Comparison of ENCODE assay signal across 1 cellular context in the genomic region with DNA sequence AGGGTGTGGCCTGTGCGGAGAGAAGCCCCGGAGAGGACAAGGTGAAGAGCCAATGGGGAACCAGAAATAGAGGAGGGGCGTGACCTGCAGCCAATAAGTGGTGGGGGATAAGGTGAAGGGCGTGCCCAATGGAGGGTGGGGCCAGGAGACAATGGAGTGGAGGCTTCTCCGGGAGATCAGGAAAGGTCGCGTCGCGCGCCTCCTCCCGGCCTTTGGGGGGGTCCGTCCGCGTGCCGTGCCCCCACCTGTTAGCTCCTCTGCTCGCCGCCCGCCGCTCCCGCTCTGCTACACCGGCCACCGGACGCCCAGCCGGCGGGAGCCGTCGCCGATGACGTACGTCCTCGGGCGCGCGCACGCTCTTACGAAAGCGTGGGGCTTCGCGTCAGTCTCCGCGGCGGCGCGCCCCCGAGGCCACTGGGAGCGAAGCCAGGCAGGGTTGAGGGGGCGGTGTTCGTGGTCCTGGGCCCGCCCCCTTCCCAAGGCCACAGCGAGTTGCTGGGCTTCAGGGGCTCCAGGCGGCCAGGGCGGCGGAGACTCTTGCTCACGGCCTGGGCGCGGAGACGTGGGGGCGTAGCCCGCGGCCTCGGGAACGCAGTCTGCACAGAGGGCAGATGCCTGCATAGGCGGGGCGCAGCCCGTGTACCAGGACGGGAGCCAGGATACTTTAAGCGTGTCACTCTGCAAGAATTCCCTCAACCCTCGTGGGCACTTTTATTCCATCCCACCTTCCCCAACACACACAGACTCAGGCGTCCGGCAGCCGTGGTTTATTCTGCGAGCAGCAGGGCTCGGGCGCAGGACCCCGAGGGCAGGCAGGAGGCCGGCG.
TF ChIP-seq lines count a peak whose summit lies in the region.

A gene (minus strand): TSS at position 337 of the 826 bp plus-strand sequence. CDS start 3,353 bp downstream, outside the sequence.

TF ChIP-seq in HepG2, 621 proteins besides CTCF, POLR2A, EP300 and RAD21 (continued from another document and continues in another):
- TF ChIP-seq, protein P1, sequence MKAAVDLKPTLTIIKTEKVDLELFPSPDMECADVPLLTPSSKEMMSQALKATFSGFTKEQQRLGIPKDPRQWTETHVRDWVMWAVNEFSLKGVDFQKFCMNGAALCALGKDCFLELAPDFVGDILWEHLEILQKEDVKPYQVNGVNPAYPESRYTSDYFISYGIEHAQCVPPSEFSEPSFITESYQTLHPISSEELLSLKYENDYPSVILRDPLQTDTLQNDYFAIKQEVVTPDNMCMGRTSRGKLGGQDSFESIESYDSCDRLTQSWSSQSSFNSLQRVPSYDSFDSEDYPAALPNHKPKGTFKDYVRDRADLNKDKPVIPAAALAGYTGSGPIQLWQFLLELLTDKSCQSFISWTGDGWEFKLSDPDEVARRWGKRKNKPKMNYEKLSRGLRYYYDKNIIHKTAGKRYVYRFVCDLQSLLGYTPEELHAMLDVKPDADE (CRISPR knock-in tag; IDR thresholded peaks at IDR 0.05), result no peak
- TF ChIP-seq ETV5 (CRISPR knock-in tag; IDR thresholded peaks at IDR 0.05; ENCODE audit: borderline replicate concordance), result peak; percentile 40; the same call in 1 of the 2 replicates
- TF ChIP-seq HHEX (CRISPR knock-in tag; IDR thresholded peaks at IDR 0.05), result no peak
- no peak for TF ChIP-seq ZC3H4 (CRISPR knock-in tag; IDR thresholded peaks at IDR 0.05; ENCODE audit: borderline replicate concordance)
- peak; percentile 21; the same call in 1 of the 2 replicates for TF ChIP-seq ZNF292 (CRISPR knock-in tag; IDR thresholded peaks at IDR 0.05; ENCODE audit: borderline replicate concordance, low read depth)
- TF ChIP-seq, protein P2, sequence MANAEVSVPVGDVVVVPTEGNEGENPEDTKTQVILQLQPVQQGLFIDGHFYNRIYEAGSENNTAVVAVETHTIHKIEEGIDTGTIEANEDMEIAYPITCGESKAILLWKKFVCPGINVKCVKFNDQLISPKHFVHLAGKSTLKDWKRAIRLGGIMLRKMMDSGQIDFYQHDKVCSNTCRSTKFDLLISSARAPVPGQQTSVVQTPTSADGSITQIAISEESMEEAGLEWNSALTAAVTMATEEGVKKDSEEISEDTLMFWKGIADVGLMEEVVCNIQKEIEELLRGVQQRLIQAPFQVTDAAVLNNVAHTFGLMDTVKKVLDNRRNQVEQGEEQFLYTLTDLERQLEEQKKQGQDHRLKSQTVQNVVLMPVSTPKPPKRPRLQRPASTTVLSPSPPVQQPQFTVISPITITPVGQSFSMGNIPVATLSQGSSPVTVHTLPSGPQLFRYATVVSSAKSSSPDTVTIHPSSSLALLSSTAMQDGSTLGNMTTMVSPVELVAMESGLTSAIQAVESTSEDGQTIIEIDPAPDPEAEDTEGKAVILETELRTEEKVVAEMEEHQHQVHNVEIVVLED (CRISPR knock-in tag; IDR thresholded peaks at IDR 0.05; ENCODE audit: borderline replicate concordance), result peak; percentile 99
- peak; percentile 54; the same call in 1 of the 2 replicates for TF ChIP-seq ZNF598 (CRISPR knock-in tag; IDR thresholded peaks at IDR 0.05; ENCODE audit: borderline replicate concordance)
- TF ChIP-seq CAMTA2 (CRISPR knock-in tag; IDR thresholded peaks at IDR 0.05; ENCODE audit: borderline replicate concordance), result no peak
- TF ChIP-seq, protein P3, sequence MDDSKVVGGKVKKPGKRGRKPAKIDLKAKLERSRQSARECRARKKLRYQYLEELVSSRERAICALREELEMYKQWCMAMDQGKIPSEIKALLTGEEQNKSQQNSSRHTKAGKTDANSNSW (CRISPR knock-in tag; IDR thresholded peaks at IDR 0.05; ENCODE audit: borderline replicate concordance), result peak; percentile 93; the same call in 1 of the 2 replicates
- TF ChIP-seq, protein P4, sequence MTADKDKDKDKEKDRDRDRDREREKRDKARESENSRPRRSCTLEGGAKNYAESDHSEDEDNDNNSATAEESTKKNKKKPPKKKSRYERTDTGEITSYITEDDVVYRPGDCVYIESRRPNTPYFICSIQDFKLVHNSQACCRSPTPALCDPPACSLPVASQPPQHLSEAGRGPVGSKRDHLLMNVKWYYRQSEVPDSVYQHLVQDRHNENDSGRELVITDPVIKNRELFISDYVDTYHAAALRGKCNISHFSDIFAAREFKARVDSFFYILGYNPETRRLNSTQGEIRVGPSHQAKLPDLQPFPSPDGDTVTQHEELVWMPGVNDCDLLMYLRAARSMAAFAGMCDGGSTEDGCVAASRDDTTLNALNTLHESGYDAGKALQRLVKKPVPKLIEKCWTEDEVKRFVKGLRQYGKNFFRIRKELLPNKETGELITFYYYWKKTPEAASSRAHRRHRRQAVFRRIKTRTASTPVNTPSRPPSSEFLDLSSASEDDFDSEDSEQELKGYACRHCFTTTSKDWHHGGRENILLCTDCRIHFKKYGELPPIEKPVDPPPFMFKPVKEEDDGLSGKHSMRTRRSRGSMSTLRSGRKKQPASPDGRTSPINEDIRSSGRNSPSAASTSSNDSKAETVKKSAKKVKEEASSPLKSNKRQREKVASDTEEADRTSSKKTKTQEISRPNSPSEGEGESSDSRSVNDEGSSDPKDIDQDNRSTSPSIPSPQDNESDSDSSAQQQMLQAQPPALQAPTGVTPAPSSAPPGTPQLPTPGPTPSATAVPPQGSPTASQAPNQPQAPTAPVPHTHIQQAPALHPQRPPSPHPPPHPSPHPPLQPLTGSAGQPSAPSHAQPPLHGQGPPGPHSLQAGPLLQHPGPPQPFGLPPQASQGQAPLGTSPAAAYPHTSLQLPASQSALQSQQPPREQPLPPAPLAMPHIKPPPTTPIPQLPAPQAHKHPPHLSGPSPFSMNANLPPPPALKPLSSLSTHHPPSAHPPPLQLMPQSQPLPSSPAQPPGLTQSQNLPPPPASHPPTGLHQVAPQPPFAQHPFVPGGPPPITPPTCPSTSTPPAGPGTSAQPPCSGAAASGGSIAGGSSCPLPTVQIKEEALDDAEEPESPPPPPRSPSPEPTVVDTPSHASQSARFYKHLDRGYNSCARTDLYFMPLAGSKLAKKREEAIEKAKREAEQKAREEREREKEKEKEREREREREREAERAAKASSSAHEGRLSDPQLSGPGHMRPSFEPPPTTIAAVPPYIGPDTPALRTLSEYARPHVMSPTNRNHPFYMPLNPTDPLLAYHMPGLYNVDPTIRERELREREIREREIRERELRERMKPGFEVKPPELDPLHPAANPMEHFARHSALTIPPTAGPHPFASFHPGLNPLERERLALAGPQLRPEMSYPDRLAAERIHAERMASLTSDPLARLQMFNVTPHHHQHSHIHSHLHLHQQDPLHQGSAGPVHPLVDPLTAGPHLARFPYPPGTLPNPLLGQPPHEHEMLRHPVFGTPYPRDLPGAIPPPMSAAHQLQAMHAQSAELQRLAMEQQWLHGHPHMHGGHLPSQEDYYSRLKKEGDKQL (CRISPR knock-in tag; IDR thresholded peaks at IDR 0.05; ENCODE audit: low read depth), result peak; percentile 34; the same call in 1 of the 2 replicates
- TF ChIP-seq ZNF350 (CRISPR knock-in tag; IDR thresholded peaks at IDR 0.05; ENCODE audit: borderline replicate concordance, low read depth), result peak; percentile 88; the same call in 1 of the 2 replicates
- TF ChIP-seq, protein P5, sequence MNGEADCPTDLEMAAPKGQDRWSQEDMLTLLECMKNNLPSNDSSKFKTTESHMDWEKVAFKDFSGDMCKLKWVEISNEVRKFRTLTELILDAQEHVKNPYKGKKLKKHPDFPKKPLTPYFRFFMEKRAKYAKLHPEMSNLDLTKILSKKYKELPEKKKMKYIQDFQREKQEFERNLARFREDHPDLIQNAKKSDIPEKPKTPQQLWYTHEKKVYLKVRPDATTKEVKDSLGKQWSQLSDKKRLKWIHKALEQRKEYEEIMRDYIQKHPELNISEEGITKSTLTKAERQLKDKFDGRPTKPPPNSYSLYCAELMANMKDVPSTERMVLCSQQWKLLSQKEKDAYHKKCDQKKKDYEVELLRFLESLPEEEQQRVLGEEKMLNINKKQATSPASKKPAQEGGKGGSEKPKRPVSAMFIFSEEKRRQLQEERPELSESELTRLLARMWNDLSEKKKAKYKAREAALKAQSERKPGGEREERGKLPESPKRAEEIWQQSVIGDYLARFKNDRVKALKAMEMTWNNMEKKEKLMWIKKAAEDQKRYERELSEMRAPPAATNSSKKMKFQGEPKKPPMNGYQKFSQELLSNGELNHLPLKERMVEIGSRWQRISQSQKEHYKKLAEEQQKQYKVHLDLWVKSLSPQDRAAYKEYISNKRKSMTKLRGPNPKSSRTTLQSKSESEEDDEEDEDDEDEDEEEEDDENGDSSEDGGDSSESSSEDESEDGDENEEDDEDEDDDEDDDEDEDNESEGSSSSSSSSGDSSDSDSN (CRISPR knock-in tag; IDR thresholded peaks at IDR 0.05), result peak; percentile 85
- TF ChIP-seq, protein P6, sequence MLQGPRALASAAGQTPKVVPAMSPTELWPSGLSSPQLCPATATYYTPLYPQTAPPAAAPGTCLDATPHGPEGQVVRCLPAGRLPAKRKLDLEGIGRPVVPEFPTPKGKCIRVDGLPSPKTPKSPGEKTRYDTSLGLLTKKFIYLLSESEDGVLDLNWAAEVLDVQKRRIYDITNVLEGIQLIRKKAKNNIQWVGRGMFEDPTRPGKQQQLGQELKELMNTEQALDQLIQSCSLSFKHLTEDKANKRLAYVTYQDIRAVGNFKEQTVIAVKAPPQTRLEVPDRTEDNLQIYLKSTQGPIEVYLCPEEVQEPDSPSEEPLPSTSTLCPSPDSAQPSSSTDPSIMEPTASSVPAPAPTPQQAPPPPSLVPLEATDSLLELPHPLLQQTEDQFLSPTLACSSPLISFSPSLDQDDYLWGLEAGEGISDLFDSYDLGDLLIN (CRISPR knock-in tag; IDR thresholded peaks at IDR 0.05; ENCODE audit: borderline replicate concordance), result 0 out of 2 replicates have a peak, but pooled peaks have one; percentile 74
- peak; percentile 99 for TF ChIP-seq HOXA3 (CRISPR knock-in tag; IDR thresholded peaks at IDR 0.05)
- TF ChIP-seq SMARCE1 (IDR thresholded peaks at IDR 0.05; ENCODE audit: borderline replicate concordance), result no peak
- TF ChIP-seq, protein P7, sequence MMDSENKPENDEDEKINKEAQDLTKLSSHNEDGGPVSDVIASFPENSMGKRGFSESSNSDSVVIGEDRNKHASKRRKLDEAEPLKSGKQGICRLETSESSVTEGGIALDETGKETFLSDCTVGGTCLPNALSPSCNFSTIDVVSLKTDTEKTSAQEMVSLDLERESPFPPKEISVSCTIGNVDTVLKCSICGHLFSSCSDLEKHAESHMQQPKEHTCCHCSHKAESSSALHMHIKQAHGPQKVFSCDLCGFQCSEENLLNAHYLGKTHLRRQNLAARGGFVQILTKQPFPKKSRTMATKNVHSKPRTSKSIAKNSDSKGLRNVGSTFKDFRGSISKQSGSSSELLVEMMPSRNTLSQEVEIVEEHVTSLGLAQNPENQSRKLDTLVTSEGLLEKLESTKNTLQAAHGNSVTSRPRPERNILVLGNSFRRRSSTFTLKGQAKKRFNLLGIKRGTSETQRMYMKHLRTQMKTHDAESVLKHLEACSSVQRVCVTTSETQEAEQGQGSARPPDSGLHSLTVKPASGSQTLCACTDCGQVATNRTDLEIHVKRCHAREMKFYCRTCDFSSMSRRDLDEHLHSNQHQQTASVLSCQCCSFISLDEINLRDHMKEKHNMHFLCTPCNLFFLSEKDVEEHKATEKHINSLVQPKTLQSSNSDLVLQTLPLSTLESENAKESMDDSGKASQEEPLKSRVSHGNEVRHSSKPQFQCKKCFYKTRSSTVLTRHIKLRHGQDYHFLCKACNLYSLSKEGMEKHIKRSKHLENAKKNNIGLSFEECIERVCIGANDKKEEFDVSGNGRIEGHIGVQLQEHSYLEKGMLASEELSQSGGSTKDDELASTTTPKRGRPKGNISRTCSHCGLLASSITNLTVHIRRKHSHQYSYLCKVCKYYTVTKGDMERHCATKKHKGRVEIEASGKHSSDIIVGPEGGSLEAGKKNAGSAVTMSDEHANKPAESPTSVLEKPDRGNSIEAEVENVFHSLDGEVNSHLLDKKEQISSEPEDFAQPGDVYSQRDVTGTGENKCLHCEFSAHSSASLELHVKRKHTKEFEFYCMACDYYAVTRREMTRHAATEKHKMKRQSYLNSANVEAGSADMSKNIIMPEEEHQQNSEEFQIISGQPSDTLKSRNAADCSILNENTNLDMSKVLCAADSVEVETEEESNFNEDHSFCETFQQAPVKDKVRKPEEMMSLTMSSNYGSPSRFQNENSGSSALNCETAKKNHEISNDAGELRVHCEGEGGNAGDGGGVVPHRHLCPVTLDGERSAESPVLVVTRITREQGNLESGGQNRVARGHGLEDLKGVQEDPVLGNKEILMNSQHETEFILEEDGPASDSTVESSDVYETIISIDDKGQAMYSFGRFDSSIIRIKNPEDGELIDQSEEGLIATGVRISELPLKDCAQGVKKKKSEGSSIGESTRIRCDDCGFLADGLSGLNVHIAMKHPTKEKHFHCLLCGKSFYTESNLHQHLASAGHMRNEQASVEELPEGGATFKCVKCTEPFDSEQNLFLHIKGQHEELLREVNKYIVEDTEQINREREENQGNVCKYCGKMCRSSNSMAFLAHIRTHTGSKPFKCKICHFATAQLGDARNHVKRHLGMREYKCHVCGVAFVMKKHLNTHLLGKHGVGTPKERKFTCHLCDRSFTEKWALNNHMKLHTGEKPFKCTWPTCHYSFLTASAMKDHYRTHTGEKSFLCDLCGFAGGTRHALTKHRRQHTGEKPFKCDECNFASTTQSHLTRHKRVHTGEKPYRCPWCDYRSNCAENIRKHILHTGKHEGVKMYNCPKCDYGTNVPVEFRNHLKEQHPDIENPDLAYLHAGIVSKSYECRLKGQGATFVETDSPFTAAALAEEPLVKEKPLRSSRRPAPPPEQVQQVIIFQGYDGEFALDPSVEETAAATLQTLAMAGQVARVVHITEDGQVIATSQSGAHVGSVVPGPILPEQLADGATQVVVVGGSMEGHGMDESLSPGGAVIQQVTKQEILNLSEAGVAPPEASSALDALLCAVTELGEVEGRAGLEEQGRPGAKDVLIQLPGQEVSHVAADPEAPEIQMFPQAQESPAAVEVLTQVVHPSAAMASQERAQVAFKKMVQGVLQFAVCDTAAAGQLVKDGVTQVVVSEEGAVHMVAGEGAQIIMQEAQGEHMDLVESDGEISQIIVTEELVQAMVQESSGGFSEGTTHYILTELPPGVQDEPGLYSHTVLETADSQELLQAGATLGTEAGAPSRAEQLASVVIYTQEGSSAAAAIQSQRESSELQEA (CRISPR knock-in tag; IDR thresholded peaks at IDR 0.05; ENCODE audit: not compliant biosample characterization), result peak; percentile 92
- peak; percentile 47; the same call in 1 of the 2 replicates for TF ChIP-seq TOPORS (CRISPR knock-in tag; IDR thresholded peaks at IDR 0.05)
- TF ChIP-seq, protein P8, sequence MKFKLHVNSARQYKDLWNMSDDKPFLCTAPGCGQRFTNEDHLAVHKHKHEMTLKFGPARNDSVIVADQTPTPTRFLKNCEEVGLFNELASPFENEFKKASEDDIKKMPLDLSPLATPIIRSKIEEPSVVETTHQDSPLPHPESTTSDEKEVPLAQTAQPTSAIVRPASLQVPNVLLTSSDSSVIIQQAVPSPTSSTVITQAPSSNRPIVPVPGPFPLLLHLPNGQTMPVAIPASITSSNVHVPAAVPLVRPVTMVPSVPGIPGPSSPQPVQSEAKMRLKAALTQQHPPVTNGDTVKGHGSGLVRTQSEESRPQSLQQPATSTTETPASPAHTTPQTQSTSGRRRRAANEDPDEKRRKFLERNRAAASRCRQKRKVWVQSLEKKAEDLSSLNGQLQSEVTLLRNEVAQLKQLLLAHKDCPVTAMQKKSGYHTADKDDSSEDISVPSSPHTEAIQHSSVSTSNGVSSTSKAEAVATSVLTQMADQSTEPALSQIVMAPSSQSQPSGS (CRISPR knock-in tag; IDR thresholded peaks at IDR 0.05), result peak; percentile 76
- TF ChIP-seq RBAK (CRISPR knock-in tag; IDR thresholded peaks at IDR 0.05), result no peak
- no peak for TF ChIP-seq TCF12 (IDR thresholded peaks at IDR 0.05)
- TF ChIP-seq TCF12 (CRISPR knock-in tag; IDR thresholded peaks at IDR 0.05), result 0 out of 2 replicates have a peak, but pooled peaks have one; percentile 73
- TF ChIP-seq, protein P9, sequence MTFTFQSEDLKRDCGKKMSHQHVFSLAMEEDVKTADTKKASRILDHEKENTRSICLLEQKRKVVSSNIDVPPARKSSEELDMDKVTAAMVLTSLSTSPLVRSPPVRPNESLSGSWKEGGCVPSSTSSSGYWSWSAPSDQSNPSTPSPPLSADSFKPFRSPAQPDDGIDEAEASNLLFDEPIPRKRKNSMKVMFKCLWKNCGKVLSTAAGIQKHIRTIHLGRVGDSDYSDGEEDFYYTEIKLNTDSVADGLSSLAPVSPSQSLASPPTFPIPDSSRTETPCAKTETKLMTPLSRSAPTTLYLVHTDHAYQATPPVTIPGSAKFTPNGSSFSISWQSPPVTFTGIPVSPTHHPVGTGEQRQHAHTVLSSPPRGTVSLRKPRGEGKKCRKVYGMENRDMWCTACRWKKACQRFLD (CRISPR knock-in tag; IDR thresholded peaks at IDR 0.05; ENCODE audit: borderline replicate concordance), result peak; percentile 22; the same call in 1 of the 2 replicates
